Comparison of ENCODE assay signal across 23 cellular contexts in genomic region chr2:206955253-206955652, GRCh38. TPM values are rescaled to one million over a fixed set of nuclear protein-coding genes. Genes with fewer than 3 reads are reported as not detected.
"Had no signal": no experiment of that assay in that cellular context is flagged by ENCODE, and none has a peak within 500 bp of the region (broad histone marks: within the 10 kb centered on the region; RNA-seq: fewer than 3 reads in every experiment).

No MANE protein-coding gene starts in this region.

- H3K4me3 ChIP-seq: adrenal gland, tibial artery, vagina had no signal

- H3K27me3 ChIP-seq: adrenal gland, neutrophil, tibial artery, vagina had no signal

- H3K4me1 ChIP-seq: adrenal gland, parathyroid adenoma, tibial artery, vagina had no signal

- H3K79me2 ChIP-seq: parathyroid adenoma had no signal

- H2AFZ ChIP-seq: parathyroid adenoma had no signal

- H3K9me3 ChIP-seq: adrenal gland, neutrophil, tibial artery, vagina had no signal

- H3K36me3 ChIP-seq: adrenal gland, neutrophil, tibial artery, vagina, WERI-Rb-1 had no signal

- DNase-seq: activated CD4-positive, alpha-beta memory T cell treated with anti-CD3 and anti-CD28 coated beads, Interleukin-2, amount 10 ng/mL, durations not matched to agents 7 days and 5 days; activated naive CD4-positive, alpha-beta T cell treated with anti-CD3 and anti-CD28 coated beads, Interleukin-2, amount 50 U/mL, for 16 hours; activated T-cell treated with anti-CD3 and anti-CD28 coated beads, Interleukin-2, amount 50 U/mL, for 24 hours; adrenal gland; cortex of kidney; effector CD4-positive, alpha-beta T cell; head of caudate nucleus; immature natural killer cell; left colon; naive thymus-derived CD8-positive, alpha-beta T cell; stimulated activated CD4-positive, alpha-beta T cell treated with anti-CD3 and anti-CD28 coated beads, Interleukin-15, amount 100 ng/mL, for 24 hours; stimulated activated CD4-positive, alpha-beta T cell treated with anti-CD3 and anti-CD28 coated beads, Interleukin-4, amount 100 ng/mL, for 1 hour; stimulated activated naive B cell treated with anti-CD40 and anti-IgM and Interleukin-4, amounts not matched to agents 10 μg/mL and 1 μg/mL and 100 μg/mL, for 72 hours; T-cell; T-helper 9 cell; tibial artery; WERI-Rb-1 had no signal

- H3K4me1 Mint-ChIP-seq: activated CD4-positive, alpha-beta memory T cell treated with anti-CD3 and anti-CD28 coated beads, Interleukin-2, amount 10 ng/mL, durations not matched to agents 7 days and 5 days; immature natural killer cell; naive thymus-derived CD8-positive, alpha-beta T cell; stimulated activated naive B cell treated with anti-CD40 and anti-IgM and Interleukin-4, amounts not matched to agents 10 μg/mL and 1 μg/mL and 100 μg/mL, for 72 hours; T-cell had no signal

- H3K36me3 Mint-ChIP-seq: immature natural killer cell, T-cell had no signal

- H3K4me3 Mint-ChIP-seq: activated CD4-positive, alpha-beta memory T cell treated with anti-CD3 and anti-CD28 coated beads, Interleukin-2, amount 10 ng/mL, durations not matched to agents 7 days and 5 days; activated T-cell treated with anti-CD3 and anti-CD28 coated beads, Interleukin-2, amount 50 U/mL, for 24 hours; immature natural killer cell; naive thymus-derived CD8-positive, alpha-beta T cell; stimulated activated naive B cell treated with anti-CD40 and anti-IgM and Interleukin-4, amounts not matched to agents 10 μg/mL and 1 μg/mL and 100 μg/mL, for 72 hours; T-cell had no signal

- H3K27me3 Mint-ChIP-seq: activated CD4-positive, alpha-beta memory T cell treated with anti-CD3 and anti-CD28 coated beads, Interleukin-2, amount 10 ng/mL, durations not matched to agents 7 days and 5 days; activated T-cell treated with anti-CD3 and anti-CD28 coated beads, Interleukin-2, amount 50 U/mL, for 24 hours; T-cell had no signal

- ATAC-seq: left colon; naive thymus-derived CD8-positive, alpha-beta T cell; stimulated activated naive B cell treated with anti-CD40 and anti-IgM and Interleukin-4, amounts not matched to agents 10 μg/mL and 1 μg/mL and 100 μg/mL, for 72 hours; T-cell had no signal

- H3K27ac Mint-ChIP-seq: activated CD4-positive, alpha-beta memory T cell treated with anti-CD3 and anti-CD28 coated beads, Interleukin-2, amount 10 ng/mL, durations not matched to agents 7 days and 5 days; activated T-cell treated with anti-CD3 and anti-CD28 coated beads, Interleukin-2, amount 50 U/mL, for 24 hours; immature natural killer cell; naive thymus-derived CD8-positive, alpha-beta T cell; stimulated activated naive B cell treated with anti-CD40 and anti-IgM and Interleukin-4, amounts not matched to agents 10 μg/mL and 1 μg/mL and 100 μg/mL, for 72 hours; T-cell had no signal

- H3K27ac ChIP-seq: adrenal gland, neutrophil, parathyroid adenoma, tibial artery, vagina, WERI-Rb-1 had no signal

RNA-seq across cellular contexts. Expression of gene CPO, which starts 15.9 kb away (rescaled TPM):
- total RNA-seq: activated CD4-positive, alpha-beta memory T cell treated with anti-CD3 and anti-CD28 coated beads, Interleukin-2, amount 10 ng/mL, durations not matched to agents 7 days and 5 days; endothelial cell of umbilical vein; frontal cortex; left colon; lung microvascular endothelial cell; naive thymus-derived CD8-positive, alpha-beta T cell; vagina had no signal
- polyA plus RNA-seq: endothelial cell of umbilical vein; immature natural killer cell; naive thymus-derived CD8-positive, alpha-beta T cell had no signal
